Comparison of ENCODE assay signal across 12 cellular contexts in genomic region chr9:90942555-90942954, GRCh38.
DNase-seq lines count a peak whose midpoint lies in the region; ATAC-seq and TF ChIP-seq lines count a peak whose summit lies in the region.
"Had no signal": no experiment of that assay in that cellular context is flagged by ENCODE, and none has a peak within 500 bp of the region (broad histone marks: within the 10 kb centered on the region; RNA-seq: fewer than 3 reads in every experiment).

No MANE protein-coding gene starts in this region.

- peaks cover 6% of the 10 kb centered on the region; the same call in 1 of the 2 replicates for H3K4me1 Mint-ChIP-seq in WTC11
- H3K4me1 Mint-ChIP-seq: activated naive CD4-positive, alpha-beta T cell treated with anti-CD3 and anti-CD28 coated beads, Interleukin-2, amount 10 ng/mL, durations not matched to agents 7 days and 5 days had no signal

- H3K27ac Mint-ChIP-seq in WTC11, result no peak overlapping the region
- H3K27ac Mint-ChIP-seq: activated naive CD4-positive, alpha-beta T cell treated with anti-CD3 and anti-CD28 coated beads, Interleukin-2, amount 10 ng/mL, durations not matched to agents 7 days and 5 days had no signal

- H3K27me3 Mint-ChIP-seq in WTC11 (ENCODE audit: low read depth), result no peaks in the 10 kb centered on the region

- no peak overlapping the region for H3K9ac ChIP-seq in DND-41 (ENCODE audit: low read depth, low read length)

- peak overlapping the region; percentile 67 for H3K27ac ChIP-seq in DND-41 (ENCODE audit: low read length)
- H3K27ac ChIP-seq: cardiac muscle cell, HL-60 had no signal

- H3K36me3 ChIP-seq in DND-41 (ENCODE audit: insufficient read depth, low read length), result no peaks in the 10 kb centered on the region
- no peaks in the 10 kb centered on the region for H3K36me3 ChIP-seq in kidney epithelial cell (ENCODE audit: control insufficient read depth, insufficient read depth, low read length)
- H3K36me3 ChIP-seq: cardiac muscle cell had no signal

- no peak for TF ChIP-seq CTCF in DND-41 (IDR thresholded peaks at IDR 0.05; ENCODE audit: borderline replicate concordance, extremely low read depth, low read length, poor library complexity, severe bottlenecking)
- no peak for TF ChIP-seq CTCF in kidney epithelial cell (IDR thresholded peaks at IDR 0.05; ENCODE audit: insufficient read depth, low read length, poor library complexity, severe bottlenecking)
- TF ChIP-seq CTCF in WTC11 (IDR thresholded peaks at IDR 0.05), result no peak

- no peaks in the 10 kb centered on the region for H4K20me1 ChIP-seq in DND-41 (ENCODE audit: insufficient read depth, low read length)

- H3K27me3 ChIP-seq in DND-41 (ENCODE audit: insufficient read depth, low read length, poor library complexity) (no peaks in the 10 kb centered on the region), kidney epithelial cell (ENCODE audit: control insufficient read depth, insufficient read depth, low read length) (no peaks in the 10 kb centered on the region)
- H3K27me3 ChIP-seq: cardiac muscle cell had no signal

- peaks cover 24% of the 10 kb centered on the region for H3K4me1 ChIP-seq in DND-41 (ENCODE audit: insufficient read depth, low read length)

- H3K79me2 ChIP-seq in DND-41 (ENCODE audit: insufficient read depth, low read length), result no peaks in the 10 kb centered on the region

- DNase-seq in DND-41 (peak; percentile 76), RPMI8226 (peak; percentile 97), kidney epithelial cell (ENCODE audit: low read depth) (peak; percentile 75), Kasumi-1 (lab: John Stamatoyannopoulos, UW) (no peak), WTC11 (ENCODE audit: low spot score) (no peak)
- DNase-seq: activated naive CD4-positive, alpha-beta T cell treated with anti-CD3 and anti-CD28 coated beads, Interleukin-2, amount 10 ng/mL, durations not matched to agents 7 days and 5 days; SIG-M5 had no signal

- POLR2A ChIA-PET in WTC11 (lab: Charles Lee), result no interaction called here

- peaks cover 11% of the 10 kb centered on the region for H3K9me3 Mint-ChIP-seq in WTC11
- H3K9me3 Mint-ChIP-seq: activated naive CD4-positive, alpha-beta T cell treated with anti-CD3 and anti-CD28 coated beads, Interleukin-2, amount 10 ng/mL, durations not matched to agents 7 days and 5 days had no signal

- no peaks in the 10 kb centered on the region for H3K36me3 Mint-ChIP-seq in WTC11
- H3K36me3 Mint-ChIP-seq: activated naive CD4-positive, alpha-beta T cell treated with anti-CD3 and anti-CD28 coated beads, Interleukin-2, amount 10 ng/mL, durations not matched to agents 7 days and 5 days had no signal

- no peaks in the 10 kb centered on the region for H3K9me3 ChIP-seq in DND-41 (ENCODE audit: insufficient read depth, low read length, severe bottlenecking)

- no peak overlapping the region for H3K4me2 ChIP-seq in DND-41 (ENCODE audit: insufficient read depth, low read length)

- CTCF ChIA-PET in WTC11 (lab: Charles Lee), result interaction anchor here (1.0 kb wide), 1 partner anchor 27 kb away, joined by 4 read pairs; no protein-coding TSS in a partner anchor

- no peak overlapping the region for H3K4me3 Mint-ChIP-seq in WTC11
- H3K4me3 Mint-ChIP-seq: activated naive CD4-positive, alpha-beta T cell treated with anti-CD3 and anti-CD28 coated beads, Interleukin-2, amount 10 ng/mL, durations not matched to agents 7 days and 5 days had no signal

- no peak overlapping the region for H3K4me3 ChIP-seq in DND-41 (ENCODE audit: low read depth in 1 of 2, low read length in 2 of 2)
- no peak overlapping the region for H3K4me3 ChIP-seq in kidney epithelial cell (ENCODE audit: low read depth, low read length)
- H3K4me3 ChIP-seq: cardiac muscle cell had no signal

- ATAC-seq in DND-41 (ENCODE audit: insufficient read depth, low read depth) (peak; percentile 94), HG02798 (IDR thresholded peaks at IDR 0.05; ENCODE audit: poor library complexity, unreplicated experiment) (peak; percentile 80), HG03196 (IDR thresholded peaks at IDR 0.05; ENCODE audit: unreplicated experiment) (no peak), WTC11 (no peak), HG02840 (IDR thresholded peaks at IDR 0.05; ENCODE audit: low FRiP score, unreplicated experiment) (no peak)

- H2AFZ ChIP-seq in DND-41 (ENCODE audit: low read depth, low read length), result no peak overlapping the region

TF ChIP-seq in WTC11, 78 proteins besides CTCF, POLR2A, EP300 and RAD21:
- no peak for TF ChIP-seq MLX (CRISPR knock-in tag; IDR thresholded peaks at IDR 0.05)
- TF ChIP-seq ZSCAN18 (CRISPR knock-in tag; IDR thresholded peaks at IDR 0.05), result no peak
- no peak for TF ChIP-seq ZMAT4 (CRISPR knock-in tag; IDR thresholded peaks at IDR 0.05)
- TF ChIP-seq USF2 (CRISPR knock-in tag; IDR thresholded peaks at IDR 0.05), result no peak
- no peak for TF ChIP-seq ZNF396 (CRISPR knock-in tag; IDR thresholded peaks at IDR 0.05; ENCODE audit: borderline replicate concordance)
- no peak for TF ChIP-seq ZNF423 (CRISPR knock-in tag; IDR thresholded peaks at IDR 0.05)

Comparison
In these comparisons a context has a peak if more than half of its experiments do, and no peak if none do; other contexts are left out.
1. ATAC-seq: peak in DND-41 (single experiment) and HG02798 (single experiment); none in HG03196 (single experiment), WTC11 (single experiment) and HG02840 (single experiment).
2. DNase-seq: peak in DND-41 (single experiment), RPMI8226 (single experiment) and kidney epithelial cell (single experiment); none in Kasumi-1 (0 of 2) and WTC11 (single experiment).